34 cellular contexts compared by ENCODE assay signal in genomic region chr7:1470901-1471300, GRCh38.
"Had no signal": no experiment of that assay in that cellular context is flagged by ENCODE, and none has a peak within 500 bp of the region (broad histone marks: within the 10 kb centered on the region; RNA-seq: fewer than 3 reads in every experiment).

No MANE protein-coding gene starts in this region.

- H3K4me3 ChIP-seq: adrenal gland, body of pancreas, breast epithelium had no signal

- ATAC-seq: activated CD8-positive, alpha-beta T cell treated with anti-CD3 and anti-CD28 coated beads for 36 hours; activated naive CD4-positive, alpha-beta T cell treated with anti-CD3 and anti-CD28 coated beads, Interleukin-2, amount 50 U/mL, for 72 hours; activated T-cell treated with anti-CD3 and anti-CD28 coated beads, Interleukin-2, amount 50 U/mL, for 4 hours; activated T-cell treated with anti-CD3 and anti-CD28 coated beads, Interleukin-2, amount 50 U/mL, for 72 hours; activated T-helper 17 cell treated with anti-CD3 and anti-CD28 coated beads, Interleukin-2, amount 50 U/mL, for 72 hours; body of pancreas had no signal

- H3K27ac ChIP-seq: adrenal gland, body of pancreas, brain microvascular endothelial cell, breast epithelium, VCaP had no signal

- H3K27me3 ChIP-seq: adrenal gland, body of pancreas, brain microvascular endothelial cell, breast epithelium had no signal

- H3K9me3 ChIP-seq: adrenal gland, body of pancreas, breast epithelium had no signal

- FAIRE-seq: astrocyte, TTC549 had no signal

- DNase-seq: activated B cell treated with CpG ODN at 0.5 μM for 24 hours; activated CD4-positive, alpha-beta memory T cell treated with anti-CD3 and anti-CD28 coated beads for 36 hours; activated CD4-positive, alpha-beta T cell treated with anti-CD3 and anti-CD28 coated beads for 4 hours; activated CD4-positive, alpha-beta T cell treated with anti-CD3 and anti-CD28 coated beads, Interleukin-2, amount 10 ng/mL, durations not matched to agents 24 days and 14 days; activated CD4-positive, alpha-beta T cell treated with anti-CD3 and anti-CD28 coated beads, Interleukin-2, amount 50 U/mL, for 1 hour; activated CD4-positive, alpha-beta T cell treated with anti-CD3 and anti-CD28 coated beads, Interleukin-2, amount 50 U/mL, for 4 hours; activated CD4-positive, CD25-positive, alpha-beta regulatory T cell treated with anti-CD3 and anti-CD28 coated beads, Interleukin-2, amount 50 U/mL, for 72 hours; activated CD8-positive, alpha-beta memory T cell treated with anti-CD3 and anti-CD28 coated beads, Interleukin-2, amount 50 U/mL, for 4 hours; activated CD8-positive, alpha-beta T cell treated with anti-CD3 and anti-CD28 coated beads for 36 hours; activated effector memory CD4-positive, alpha-beta T cell treated with anti-CD3 and anti-CD28 coated beads, Interleukin-2, amount 50 U/mL, for 16 hours; activated gamma-delta T cell treated with Interleukin-2 at 50 U/mL for 16 hours; activated naive CD4-positive, alpha-beta T cell; activated naive CD4-positive, alpha-beta T cell treated with anti-CD3 and anti-CD28 coated beads for 36 hours; activated naive CD4-positive, alpha-beta T cell treated with anti-CD3 and anti-CD28 coated beads, Interleukin-2, amount 50 U/mL, for 16 hours; activated naive CD8-positive, alpha-beta T cell treated with anti-CD3 and anti-CD28 coated beads for 36 hours; activated T-cell treated with anti-CD3 and anti-CD28 coated beads for 4 hours; activated T-cell treated with anti-CD3 and anti-CD28 coated beads, Interleukin-2, amount 50 U/mL, for 1 hour; activated T-cell treated with anti-CD3 and anti-CD28 coated beads, Interleukin-2, amount 50 U/mL, for 4 hours; activated T-cell treated with anti-CD3 and anti-CD28 coated beads, Interleukin-2, amount 50 U/mL, for 72 hours; adrenal gland; amniotic stem cell; aorta; body of pancreas; brain microvascular endothelial cell; central memory CD4-positive, alpha-beta T cell; T-helper 1 cell; T-helper 2 cell; T-helper 9 cell had no signal
